26 cellular contexts compared by ENCODE assay signal in the genomic region with DNA sequence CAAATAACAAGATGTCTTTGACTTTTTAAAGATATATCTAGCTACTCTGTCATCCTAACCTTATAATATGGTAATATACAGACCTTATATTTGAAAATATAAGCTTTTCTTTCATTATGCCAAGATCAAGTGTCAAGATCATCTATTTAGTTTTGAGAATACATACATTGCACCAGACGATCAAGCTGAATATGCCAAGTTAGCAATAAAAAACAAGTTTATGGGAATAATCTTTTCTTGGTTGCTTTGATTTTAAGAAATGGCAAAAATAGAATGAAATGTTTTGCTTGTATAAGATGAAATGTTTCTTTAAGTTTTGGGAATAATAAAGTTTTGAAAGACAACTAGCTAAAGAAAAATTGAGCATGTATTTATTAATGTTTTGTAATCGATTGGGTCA.
"Had no signal": no experiment of that assay in that cellular context is flagged by ENCODE, and none has a peak within 500 bp of the region (broad histone marks: within the 10 kb centered on the region; RNA-seq: fewer than 3 reads in every experiment).

No MANE protein-coding gene starts in this region.

- FAIRE-seq: endometrium, keratinocyte had no signal

- H3K27ac ChIP-seq: colonic mucosa, epithelial cell of prostate, esophagus squamous epithelium, gastrocnemius medialis, heart right ventricle, left lung, lower lobe of right lung had no signal

- H3K27me3 Mint-ChIP-seq: dendritic cell treated with granulocyte-macrophage colony-stimulating factor and Interleukin-4, amounts not matched to agents 40 ng/mL and 50 ng/mL, for 4 days; effector memory CD8-positive, alpha-beta T cell had no signal

- H3K4me3 ChIP-seq: colonic mucosa, esophagus squamous epithelium, gastrocnemius medialis, heart right ventricle, left lung, lower lobe of right lung, mucosa of descending colon had no signal

- H3K4me1 Mint-ChIP-seq: mesothelial cell of epicardium had no signal

- ATAC-seq: effector memory CD8-positive, alpha-beta T cell; esophagus mucosa; gastrocnemius medialis; heart right ventricle; left cardiac atrium; left lung; left ventricle myocardium superior; lower lobe of right lung; mucosa of descending colon had no signal

- H3K27me3 ChIP-seq: colonic mucosa, esophagus squamous epithelium, gastrocnemius medialis, left lung had no signal

- H3K9me3 Mint-ChIP-seq: dendritic cell treated with granulocyte-macrophage colony-stimulating factor and Interleukin-4, amounts not matched to agents 40 ng/mL and 50 ng/mL, for 4 days; effector memory CD8-positive, alpha-beta T cell; endodermal cell; mesothelial cell of epicardium had no signal

- H3K36me3 Mint-ChIP-seq: mesothelial cell of epicardium had no signal

- H3K4me3 Mint-ChIP-seq: dendritic cell treated with granulocyte-macrophage colony-stimulating factor and Interleukin-4, amounts not matched to agents 40 ng/mL and 50 ng/mL, for 4 days; endodermal cell; mesothelial cell of epicardium had no signal

- H3K36me3 ChIP-seq: colonic mucosa, esophagus squamous epithelium, gastrocnemius medialis, heart right ventricle, left lung, lower lobe of right lung had no signal

- H3K27ac Mint-ChIP-seq: dendritic cell treated with granulocyte-macrophage colony-stimulating factor and Interleukin-4, amounts not matched to agents 40 ng/mL and 50 ng/mL, for 4 days; effector memory CD8-positive, alpha-beta T cell; endodermal cell; mesothelial cell of epicardium had no signal

- DNase-seq: colonic mucosa; cortex of kidney; effector CD8-positive, alpha-beta T cell; effector memory CD8-positive, alpha-beta T cell; endodermal cell; erythroblast; esophagus squamous epithelium; foreskin fibroblast; foreskin melanocyte; gastrocnemius medialis; glutamatergic neuron; head of caudate nucleus; heart right ventricle; hippocampal formation; left cardiac atrium; left lung; left ventricle myocardium superior; lower lobe of right lung; mesenchymal stem cell; mucosa of descending colon had no signal

- H3K9me3 ChIP-seq: colonic mucosa, esophagus squamous epithelium, gastrocnemius medialis, heart right ventricle, left lung, lower lobe of right lung, mucosa of descending colon had no signal

- H3K4me1 ChIP-seq: colonic mucosa, esophagus squamous epithelium, gastrocnemius medialis, heart right ventricle, left lung, lower lobe of right lung had no signal
